Comparison of ENCODE assay signal across 1 cellular context in genomic region chr5:160193076-160193475, GRCh38. TPM values are rescaled to one million over a fixed set of nuclear protein-coding genes. Genes with fewer than 3 reads are reported as not detected.
"Had no signal": no experiment of that assay in that cellular context is flagged by ENCODE, and none has a peak within 500 bp of the region (broad histone marks: within the 10 kb centered on the region; RNA-seq: fewer than 3 reads in every experiment).

No MANE protein-coding gene starts in this region.

RNA-seq across cellular contexts. Expression of gene FABP6, which starts 36.2 kb away (rescaled TPM):
- total RNA-seq: IMR-90 had no signal
- polyA plus RNA-seq: IMR-90 had no signal
